1 cellular context compared by ENCODE assay signal in the genomic region with DNA sequence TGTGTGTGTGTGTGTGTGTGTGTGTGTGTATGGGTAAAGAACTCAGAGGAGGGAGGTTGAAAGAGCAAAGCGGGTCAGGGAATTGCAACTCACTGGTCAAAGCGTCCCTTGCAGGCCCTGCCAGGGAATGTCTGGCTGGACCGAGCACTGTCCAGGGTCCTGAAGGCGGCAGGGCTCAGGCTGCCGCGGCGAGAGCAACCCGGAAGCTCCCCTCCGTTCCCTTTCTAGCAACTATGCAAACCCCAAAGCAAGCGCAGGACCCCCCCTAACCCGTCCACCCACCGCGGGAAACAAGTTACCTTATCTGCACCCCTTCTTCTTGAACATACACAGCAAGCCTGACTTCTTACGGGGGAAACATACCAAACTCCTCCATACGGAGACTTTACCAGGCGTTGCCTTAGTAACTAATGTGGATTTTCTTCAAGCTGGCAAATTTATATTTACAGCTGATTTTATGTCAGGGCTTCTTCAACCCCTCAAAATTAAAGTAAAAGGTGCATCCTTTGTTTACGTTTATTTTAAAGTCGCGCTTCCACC.
TF ChIP-seq lines count a peak whose summit lies in the region.

No MANE protein-coding gene starts in this region.

TF ChIP-seq in HEK293, 187 proteins besides CTCF, POLR2A, EP300 and RAD21 (continued from another document):
- TF ChIP-seq, protein P1, sequence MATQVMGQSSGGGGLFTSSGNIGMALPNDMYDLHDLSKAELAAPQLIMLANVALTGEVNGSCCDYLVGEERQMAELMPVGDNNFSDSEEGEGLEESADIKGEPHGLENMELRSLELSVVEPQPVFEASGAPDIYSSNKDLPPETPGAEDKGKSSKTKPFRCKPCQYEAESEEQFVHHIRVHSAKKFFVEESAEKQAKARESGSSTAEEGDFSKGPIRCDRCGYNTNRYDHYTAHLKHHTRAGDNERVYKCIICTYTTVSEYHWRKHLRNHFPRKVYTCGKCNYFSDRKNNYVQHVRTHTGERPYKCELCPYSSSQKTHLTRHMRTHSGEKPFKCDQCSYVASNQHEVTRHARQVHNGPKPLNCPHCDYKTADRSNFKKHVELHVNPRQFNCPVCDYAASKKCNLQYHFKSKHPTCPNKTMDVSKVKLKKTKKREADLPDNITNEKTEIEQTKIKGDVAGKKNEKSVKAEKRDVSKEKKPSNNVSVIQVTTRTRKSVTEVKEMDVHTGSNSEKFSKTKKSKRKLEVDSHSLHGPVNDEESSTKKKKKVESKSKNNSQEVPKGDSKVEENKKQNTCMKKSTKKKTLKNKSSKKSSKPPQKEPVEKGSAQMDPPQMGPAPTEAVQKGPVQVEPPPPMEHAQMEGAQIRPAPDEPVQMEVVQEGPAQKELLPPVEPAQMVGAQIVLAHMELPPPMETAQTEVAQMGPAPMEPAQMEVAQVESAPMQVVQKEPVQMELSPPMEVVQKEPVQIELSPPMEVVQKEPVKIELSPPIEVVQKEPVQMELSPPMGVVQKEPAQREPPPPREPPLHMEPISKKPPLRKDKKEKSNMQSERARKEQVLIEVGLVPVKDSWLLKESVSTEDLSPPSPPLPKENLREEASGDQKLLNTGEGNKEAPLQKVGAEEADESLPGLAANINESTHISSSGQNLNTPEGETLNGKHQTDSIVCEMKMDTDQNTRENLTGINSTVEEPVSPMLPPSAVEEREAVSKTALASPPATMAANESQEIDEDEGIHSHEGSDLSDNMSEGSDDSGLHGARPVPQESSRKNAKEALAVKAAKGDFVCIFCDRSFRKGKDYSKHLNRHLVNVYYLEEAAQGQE (tag by site-specific recombination; IDR thresholded peaks at IDR 0.05): peak; percentile 99
- TF ChIP-seq ZNF600 (tag by site-specific recombination; IDR thresholded peaks at IDR 0.05): peak; percentile 40; the same call in 1 of the 2 replicates
